ENCODE assay signal across 20 cellular contexts in the genomic region with DNA sequence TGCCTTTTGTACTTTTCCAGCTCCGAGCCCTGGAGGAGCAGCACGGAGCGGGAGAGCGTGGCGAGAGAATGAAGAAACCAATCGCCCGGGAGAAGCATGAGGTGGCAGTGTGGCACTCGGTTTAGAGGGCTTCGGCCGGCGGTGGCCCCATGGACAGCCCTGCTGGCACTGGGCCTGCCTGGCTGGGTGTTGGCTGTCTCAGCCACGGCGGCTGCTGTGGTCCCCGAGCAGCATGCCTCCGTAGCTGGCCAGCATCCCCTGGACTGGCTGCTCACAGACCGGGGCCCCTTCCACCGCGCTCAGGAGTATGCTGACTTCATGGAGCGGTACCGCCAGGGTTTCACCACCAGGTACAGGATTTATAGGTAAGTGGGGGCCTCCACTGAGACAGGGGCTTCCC. TPM values are rescaled to one million over a fixed set of nuclear protein-coding genes. Genes with fewer than 3 reads are reported as not detected.
"Had no signal": no experiment of that assay in that cellular context is flagged by ENCODE, and none has a peak within 500 bp of the region (broad histone marks: within the 10 kb centered on the region; RNA-seq: fewer than 3 reads in every experiment).

No MANE protein-coding gene starts in this region.

- DNase-seq: activated CD4-positive, alpha-beta memory T cell treated with anti-CD3 and anti-CD28 coated beads, Interleukin-2, amount 10 ng/mL, durations not matched to agents 7 days and 5 days; activated CD4-positive, alpha-beta T cell treated with anti-CD3 and anti-CD28 coated beads for 36 hours; activated CD8-positive, alpha-beta memory T cell treated with anti-CD3 and anti-CD28 coated beads, Interleukin-2, amount 10 ng/mL, durations not matched to agents 7 days and 5 days; activated naive CD4-positive, alpha-beta T cell treated with anti-CD3 and anti-CD28 coated beads for 36 hours; aorta; brain microvascular endothelial cell; cerebellar nuclear complex; cortex of kidney; effector CD4-positive, alpha-beta T cell; mesendoderm; naive thymus-derived CD8-positive, alpha-beta T cell; stimulated activated naive B cell treated with anti-CD40 and anti-IgM and Interleukin-4, amounts not matched to agents 10 μg/mL and 1 μg/mL and 100 μg/mL, for 72 hours; thyroid gland had no signal

- H3K4me3 ChIP-seq: gastroesophageal sphincter, thyroid gland had no signal

- H3K27me3 Mint-ChIP-seq: activated CD4-positive, alpha-beta memory T cell treated with anti-CD3 and anti-CD28 coated beads, Interleukin-2, amount 10 ng/mL, durations not matched to agents 7 days and 5 days; activated CD4-positive, alpha-beta T cell treated with anti-CD3 and anti-CD28 coated beads for 36 hours; activated CD8-positive, alpha-beta memory T cell treated with anti-CD3 and anti-CD28 coated beads, Interleukin-2, amount 10 ng/mL, durations not matched to agents 7 days and 5 days; naive thymus-derived CD8-positive, alpha-beta T cell; stimulated activated naive B cell treated with anti-CD40 and anti-IgM and Interleukin-4, amounts not matched to agents 10 μg/mL and 1 μg/mL and 100 μg/mL, for 72 hours had no signal

- H3K36me3 Mint-ChIP-seq: activated CD8-positive, alpha-beta memory T cell treated with anti-CD3 and anti-CD28 coated beads, Interleukin-2, amount 10 ng/mL, durations not matched to agents 7 days and 5 days; naive thymus-derived CD8-positive, alpha-beta T cell; stimulated activated naive B cell treated with anti-CD40 and anti-IgM and Interleukin-4, amounts not matched to agents 10 μg/mL and 1 μg/mL and 100 μg/mL, for 72 hours had no signal

- H2AFZ ChIP-seq: parathyroid adenoma had no signal

- ATAC-seq: activated CD4-positive, alpha-beta T cell treated with anti-CD3 and anti-CD28 coated beads for 36 hours; activated CD8-positive, alpha-beta memory T cell treated with anti-CD3 and anti-CD28 coated beads, Interleukin-2, amount 10 ng/mL, durations not matched to agents 7 days and 5 days; esophagus mucosa; gastroesophageal sphincter; naive thymus-derived CD8-positive, alpha-beta T cell; stimulated activated naive B cell treated with anti-CD40 and anti-IgM and Interleukin-4, amounts not matched to agents 10 μg/mL and 1 μg/mL and 100 μg/mL, for 72 hours had no signal

- H3K9me3 ChIP-seq: gastroesophageal sphincter, neutrophil, thyroid gland had no signal

- H3K4me1 ChIP-seq: gastroesophageal sphincter had no signal

- H3K9me3 Mint-ChIP-seq: activated CD4-positive, alpha-beta memory T cell treated with anti-CD3 and anti-CD28 coated beads, Interleukin-2, amount 10 ng/mL, durations not matched to agents 7 days and 5 days; activated naive CD4-positive, alpha-beta T cell treated with anti-CD3 and anti-CD28 coated beads for 36 hours; stimulated activated naive B cell treated with anti-CD40 and anti-IgM and Interleukin-4, amounts not matched to agents 10 μg/mL and 1 μg/mL and 100 μg/mL, for 72 hours; T-helper 2 cell treated with Interferon-gamma antibody and Interleukin-4, amounts not matched to agents 5 μg/mL and 100 μg/mL, for 36 hours had no signal

- H3K27ac Mint-ChIP-seq: activated CD4-positive, alpha-beta memory T cell treated with anti-CD3 and anti-CD28 coated beads, Interleukin-2, amount 10 ng/mL, durations not matched to agents 7 days and 5 days; activated CD4-positive, alpha-beta T cell treated with anti-CD3 and anti-CD28 coated beads for 36 hours; activated CD8-positive, alpha-beta memory T cell treated with anti-CD3 and anti-CD28 coated beads, Interleukin-2, amount 10 ng/mL, durations not matched to agents 7 days and 5 days; activated naive CD4-positive, alpha-beta T cell treated with anti-CD3 and anti-CD28 coated beads for 36 hours; naive thymus-derived CD8-positive, alpha-beta T cell; stimulated activated naive B cell treated with anti-CD40 and anti-IgM and Interleukin-4, amounts not matched to agents 10 μg/mL and 1 μg/mL and 100 μg/mL, for 72 hours; T-helper 2 cell treated with Interferon-gamma antibody and Interleukin-4, amounts not matched to agents 5 μg/mL and 100 μg/mL, for 36 hours had no signal

- H3K27ac ChIP-seq: brain microvascular endothelial cell, gastroesophageal sphincter, neutrophil, parathyroid adenoma, thyroid gland had no signal

- H3K9ac ChIP-seq: parathyroid adenoma had no signal

- H3K4me1 Mint-ChIP-seq: activated CD4-positive, alpha-beta memory T cell treated with anti-CD3 and anti-CD28 coated beads, Interleukin-2, amount 10 ng/mL, durations not matched to agents 7 days and 5 days; activated CD4-positive, alpha-beta T cell treated with anti-CD3 and anti-CD28 coated beads for 36 hours; activated CD8-positive, alpha-beta memory T cell treated with anti-CD3 and anti-CD28 coated beads, Interleukin-2, amount 10 ng/mL, durations not matched to agents 7 days and 5 days; naive thymus-derived CD8-positive, alpha-beta T cell; stimulated activated naive B cell treated with anti-CD40 and anti-IgM and Interleukin-4, amounts not matched to agents 10 μg/mL and 1 μg/mL and 100 μg/mL, for 72 hours had no signal

- H3K27me3 ChIP-seq: brain microvascular endothelial cell, gastroesophageal sphincter, neutrophil, thyroid gland had no signal

- H3K79me2 ChIP-seq: parathyroid adenoma had no signal

- H3K4me3 Mint-ChIP-seq: activated CD4-positive, alpha-beta memory T cell treated with anti-CD3 and anti-CD28 coated beads, Interleukin-2, amount 10 ng/mL, durations not matched to agents 7 days and 5 days; activated CD4-positive, alpha-beta T cell treated with anti-CD3 and anti-CD28 coated beads for 36 hours; activated CD8-positive, alpha-beta memory T cell treated with anti-CD3 and anti-CD28 coated beads, Interleukin-2, amount 10 ng/mL, durations not matched to agents 7 days and 5 days; activated naive CD4-positive, alpha-beta T cell treated with anti-CD3 and anti-CD28 coated beads for 36 hours; naive thymus-derived CD8-positive, alpha-beta T cell; stimulated activated naive B cell treated with anti-CD40 and anti-IgM and Interleukin-4, amounts not matched to agents 10 μg/mL and 1 μg/mL and 100 μg/mL, for 72 hours; T-helper 2 cell treated with Interferon-gamma antibody and Interleukin-4, amounts not matched to agents 5 μg/mL and 100 μg/mL, for 36 hours had no signal

RNA-seq across cellular contexts. Expression of a gene that starts 59.0 kb away (rescaled TPM):
- total RNA-seq: activated CD4-positive, alpha-beta memory T cell treated with anti-CD3 and anti-CD28 coated beads, Interleukin-2, amount 10 ng/mL, durations not matched to agents 7 days and 5 days; activated CD4-positive, alpha-beta T cell treated with anti-CD3 and anti-CD28 coated beads for 36 hours; activated CD8-positive, alpha-beta memory T cell treated with anti-CD3 and anti-CD28 coated beads, Interleukin-2, amount 10 ng/mL, durations not matched to agents 7 days and 5 days; activated naive CD4-positive, alpha-beta T cell treated with anti-CD3 and anti-CD28 coated beads for 36 hours; aorta; esophagus mucosa; kidney epithelial cell; naive thymus-derived CD8-positive, alpha-beta T cell; renal cortical epithelial cell; thyroid gland had no signal
- polyA plus RNA-seq: aorta; naive thymus-derived CD8-positive, alpha-beta T cell had no signal
